ENCODE assay signal across 1 cellular context in genomic region chr5:39058178-39058577, GRCh38.
TF ChIP-seq lines count a peak whose summit lies in the region.

No MANE protein-coding gene starts in this region.

TF ChIP-seq in GM23338, 12 proteins besides CTCF, POLR2A, EP300 and RAD21 (continued from another document):
- TF ChIP-seq ZNF462 (CRISPR knock-in tag; IDR thresholded peaks at IDR 0.05) (no peak), EZH2phosphoT487 (IDR thresholded peaks at IDR 0.05; ENCODE audit: unreplicated experiment) (no peak)
